Comparison of ENCODE assay signal across 21 cellular contexts in the genomic region with DNA sequence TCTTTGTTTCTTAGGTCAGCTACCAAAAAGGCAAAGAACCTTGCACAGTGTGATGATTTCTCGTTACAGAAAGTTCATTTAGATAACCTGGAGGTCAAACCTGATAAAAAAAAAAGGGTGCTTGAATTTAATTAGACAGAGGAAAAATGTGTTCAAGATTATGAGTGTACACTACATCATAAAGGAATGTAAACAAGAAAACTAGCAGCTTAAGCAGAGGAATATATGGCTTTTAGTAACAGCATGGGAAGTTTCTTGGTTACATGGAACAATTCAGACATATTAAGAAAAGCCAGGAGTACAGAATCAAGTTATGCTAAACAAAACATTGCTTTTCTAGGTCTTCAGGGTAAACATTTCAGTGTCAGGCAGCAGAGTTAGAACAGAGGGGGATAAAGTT.
"Had no signal": no experiment of that assay in that cellular context is flagged by ENCODE, and none has a peak within 500 bp of the region (broad histone marks: within the 10 kb centered on the region; RNA-seq: fewer than 3 reads in every experiment).

No MANE protein-coding gene starts in this region.

- H3K36me3 ChIP-seq: brain microvascular endothelial cell, gastroesophageal sphincter, heart right ventricle, left lung, stomach had no signal

- H3K27me3 ChIP-seq: brain microvascular endothelial cell, gastroesophageal sphincter, heart right ventricle, left lung, stomach, testis had no signal

- H3K27me3 Mint-ChIP-seq: activated CD4-positive, alpha-beta T cell treated with anti-CD3 and anti-CD28 coated beads, Interleukin-2, amount 10 ng/mL, durations not matched to agents 7 days and 5 days; activated naive CD8-positive, alpha-beta T cell; central memory CD8-positive, alpha-beta T cell had no signal

- H3K4me1 ChIP-seq: gastroesophageal sphincter, heart right ventricle, left lung, psoas muscle, testis had no signal

- H3K4me1 Mint-ChIP-seq: activated CD4-positive, alpha-beta T cell treated with anti-CD3 and anti-CD28 coated beads, Interleukin-2, amount 10 ng/mL, durations not matched to agents 7 days and 5 days; central memory CD8-positive, alpha-beta T cell; naive thymus-derived CD8-positive, alpha-beta T cell had no signal

- ATAC-seq: gastroesophageal sphincter; heart right ventricle; left lung; naive thymus-derived CD8-positive, alpha-beta T cell; psoas muscle; sciatic nerve had no signal

- DNase-seq: activated CD4-positive, alpha-beta T cell treated with anti-CD3 and anti-CD28 coated beads, Interleukin-2, amount 10 ng/mL, durations not matched to agents 7 days and 5 days; activated CD8-positive, alpha-beta memory T cell treated with anti-CD3 and anti-CD28 coated beads, Interleukin-2, amount 50 U/mL, for 48 hours; activated gamma-delta T cell treated with Interleukin-2 at 50 U/mL for 16 hours; anterior cingulate cortex; brain microvascular endothelial cell; effector CD8-positive, alpha-beta T cell; heart right ventricle; left lung; mammary epithelial cell; naive thymus-derived CD8-positive, alpha-beta T cell; nucleus accumbens; psoas muscle; stimulated activated CD4-positive, alpha-beta T cell treated with anti-CD3 and anti-CD28 coated beads, Interleukin-1b, Interleukin-23, amount 100 ng/mL, for 48 hours; stomach; testis had no signal

- FAIRE-seq: keratinocyte had no signal

- H3K4me3 Mint-ChIP-seq: activated CD4-positive, alpha-beta T cell treated with anti-CD3 and anti-CD28 coated beads, Interleukin-2, amount 10 ng/mL, durations not matched to agents 7 days and 5 days; activated naive CD8-positive, alpha-beta T cell; central memory CD8-positive, alpha-beta T cell; naive thymus-derived CD8-positive, alpha-beta T cell; T-helper 2 cell treated with Interferon-gamma antibody and Interleukin-4, amounts not matched to agents 5 μg/mL and 100 μg/mL, for 36 hours had no signal

- H3K27ac ChIP-seq: brain microvascular endothelial cell, gastroesophageal sphincter, heart right ventricle, left lung, psoas muscle, stomach, testis had no signal

- H3K9me3 ChIP-seq: gastroesophageal sphincter, psoas muscle, testis had no signal

- H3K27ac Mint-ChIP-seq: activated CD4-positive, alpha-beta T cell treated with anti-CD3 and anti-CD28 coated beads, Interleukin-2, amount 10 ng/mL, durations not matched to agents 7 days and 5 days; activated naive CD8-positive, alpha-beta T cell; naive thymus-derived CD8-positive, alpha-beta T cell; T-helper 2 cell treated with Interferon-gamma antibody and Interleukin-4, amounts not matched to agents 5 μg/mL and 100 μg/mL, for 36 hours had no signal

- H3K4me3 ChIP-seq: gastroesophageal sphincter, heart right ventricle, left lung, psoas muscle, stomach, testis had no signal
